Comparison of ENCODE assay signal across 21 cellular contexts in the genomic region with DNA sequence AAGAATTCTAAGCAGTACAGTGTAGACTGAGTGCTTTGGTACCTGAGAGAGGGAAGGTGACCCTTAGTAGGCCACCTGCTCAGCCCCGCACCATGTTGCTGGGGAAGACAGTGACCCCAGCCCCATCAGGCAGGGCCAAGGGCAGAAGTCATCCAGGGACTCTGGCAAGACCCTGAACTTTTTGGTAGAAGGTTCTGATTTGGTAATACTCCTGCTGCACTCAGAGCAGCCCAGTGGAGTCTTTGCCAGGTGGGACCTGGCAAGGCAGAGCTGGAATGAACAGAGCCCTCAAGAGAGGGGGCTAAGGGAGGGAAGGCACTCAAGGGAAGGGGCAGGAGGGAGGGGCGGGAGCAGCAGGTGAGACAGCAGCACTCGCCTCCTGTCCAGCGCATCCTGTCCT.
DNase-seq lines count a peak whose midpoint lies in the region; ATAC-seq and TF ChIP-seq lines count a peak whose summit lies in the region.
"Had no signal": no experiment of that assay in that cellular context is flagged by ENCODE, and none has a peak within 500 bp of the region (broad histone marks: within the 10 kb centered on the region; RNA-seq: fewer than 3 reads in every experiment).

No MANE protein-coding gene starts in this region.

- H3K27me3 ChIP-seq in spleen (replicated peaks in 1 of 7) (no peaks in the 10 kb centered on the region), gastrocnemius medialis (no peaks in the 10 kb centered on the region)

- 95 to 100% (median 96%) methylated on average over 4 of the region's 4 CpGs for WGBS in spleen, 5 donors

- H3K36me3 ChIP-seq in spleen (peaks cover 0 to 100% (median 69%) of the 10 kb centered on the region in 6 donors), gastrocnemius medialis (no peaks in the 10 kb centered on the region)
- H3K36me3 ChIP-seq: HAP-1 had no signal

- H3K4me1 ChIP-seq in spleen (peaks cover 0 to 24% (median 7%) of the 10 kb centered on the region in 6 donors), gastrocnemius medialis (no peaks in the 10 kb centered on the region)
- H3K4me1 ChIP-seq: A549, HAP-1 had no signal

- H3K9me3 ChIP-seq in spleen, result no peaks in the 10 kb centered on the region
- H3K9me3 ChIP-seq in gastrocnemius medialis, result no peaks in the 10 kb centered on the region
- H3K9me3 ChIP-seq: A549, HAP-1 had no signal

- in situ Hi-C loops in gastrocnemius medialis (cut with MboI; ENCODE audit: low sequenced_read_pairs in 4 of 4), result no loop called here

- H3K9me3 Mint-ChIP-seq in activated T-cell treated with anti-CD3 and anti-CD28 coated beads, Interleukin-2, amount 50 U/mL, for 24 hours, result no peaks in the 10 kb centered on the region
- H3K9me3 Mint-ChIP-seq: CD4-positive, alpha-beta memory T cell; GM23338; HFFc6 had no signal

- no peak overlapping the region for H3K4me3 ChIP-seq in spleen
- H3K4me3 ChIP-seq in gastrocnemius medialis, result no peak overlapping the region
- H3K4me3 ChIP-seq: A549, GM23338, HAP-1 had no signal

- no peaks in the 10 kb centered on the region for H3K27me3 Mint-ChIP-seq in activated T-cell treated with anti-CD3 and anti-CD28 coated beads, Interleukin-2, amount 50 U/mL, for 24 hours
- H3K27me3 Mint-ChIP-seq: CD4-positive, alpha-beta memory T cell had no signal

- TF ChIP-seq CTCF in spleen (IDR thresholded peaks at IDR 0.05 in 8 of 11, conservative IDR thresholded peaks at IDR 0.05 in 3 of 11) (no peak), gastrocnemius medialis (IDR thresholded peaks at IDR 0.05 in 4 of 5, conservative IDR thresholded peaks at IDR 0.05 in 1 of 5) (no peak)

- DNase-seq in activated T-cell treated with anti-CD3 and anti-CD28 coated beads, Interleukin-2, amount 50 U/mL, for 24 hours, result no peak
- DNase-seq in activated T-cell treated with anti-CD3 and anti-CD28 coated beads for 4 hours (no peak), left lobe of liver (ENCODE audit: low spot score) (no peak), spleen (peak; percentile 55), substantia nigra (lab: John Stamatoyannopoulos, UW) (no peak), NCI-H526 treated with DMSO at 0.1 percent for 48 hours (lab: John Stamatoyannopoulos, UW) (no peak), gastrocnemius medialis (no peak)
- DNase-seq: 8988T; ACHN; C1 segment of cervical spinal cord; Calu3; CD4-positive, alpha-beta memory T cell; COR-L47; DMS53; DMS79 treated with DMSO at 0.1 percent for 48 hours; GF-D8; HFFc6 had no signal

- TF ChIP-seq POLR2A in spleen (IDR thresholded peaks at IDR 0.05), result no peak
- no peak for TF ChIP-seq POLR2A in gastrocnemius medialis (IDR thresholded peaks at IDR 0.05)

- H3K27ac ChIP-seq in spleen (no peak overlapping the region), substantia nigra (ENCODE audit: low read depth, low read length, poor library complexity, severe bottlenecking) (peak overlapping the region; percentile 23), gastrocnemius medialis (no peak overlapping the region)
- H3K27ac ChIP-seq: A549 had no signal

- H3K4me1 Mint-ChIP-seq in activated T-cell treated with anti-CD3 and anti-CD28 coated beads, Interleukin-2, amount 50 U/mL, for 24 hours (ENCODE audit: low read depth), result no peaks in the 10 kb centered on the region

- no peak overlapping the region for H3K4me3 Mint-ChIP-seq in activated T-cell treated with anti-CD3 and anti-CD28 coated beads, Interleukin-2, amount 50 U/mL, for 24 hours
- H3K4me3 Mint-ChIP-seq: CD4-positive, alpha-beta memory T cell; GM23338; HFFc6 had no signal

- ATAC-seq in left lobe of liver, result peak; percentile 57
- no peak for ATAC-seq in SK-N-SH treated with all-trans-retinoic acid at 6 μM for 48 hours
- ATAC-seq in gastrocnemius medialis, result no peak
- ATAC-seq: A549, GM23338 had no signal

- H3K27ac Mint-ChIP-seq in activated T-cell treated with anti-CD3 and anti-CD28 coated beads, Interleukin-2, amount 50 U/mL, for 24 hours, result peak overlapping the region; percentile 33
- H3K27ac Mint-ChIP-seq: GM23338, HFFc6 had no signal

- H3K36me3 Mint-ChIP-seq in activated T-cell treated with anti-CD3 and anti-CD28 coated beads, Interleukin-2, amount 50 U/mL, for 24 hours (ENCODE audit: low read depth), result peaks cover 74% of the 10 kb centered on the region

- intact Hi-C loops in spleen (cut with DNase I; ENCODE audit: low total_unique reads) (loop anchor here (10.0 kb wide), 1 partner anchor 560 kb away; no protein-coding TSS in a partner anchor), gastrocnemius medialis (cut with DNase I; ENCODE audit: low total_unique reads) (no loop called here)

TF ChIP-seq in SK-N-SH treated with all-trans-retinoic acid at 6 μM for 48 hours, 23 proteins besides CTCF, POLR2A, EP300 and RAD21 (continues in another document):
- TF ChIP-seq ARNTL (CRISPR knock-in tag; IDR thresholded peaks at IDR 0.05; ENCODE audit: borderline replicate concordance, low read depth) (no peak), SNAI2 (CRISPR knock-in tag; IDR thresholded peaks at IDR 0.05) (no peak), ZNF70 (CRISPR knock-in tag; IDR thresholded peaks at IDR 0.05) (no peak), PPARA (CRISPR knock-in tag; IDR thresholded peaks at IDR 0.05; ENCODE audit: borderline replicate concordance) (no peak), ZFP30 (CRISPR knock-in tag; IDR thresholded peaks at IDR 0.05) (no peak), TCF4 (CRISPR knock-in tag; IDR thresholded peaks at IDR 0.05; ENCODE audit: borderline replicate concordance) (no peak), GLIS3 (CRISPR knock-in tag; IDR thresholded peaks at IDR 0.05) (no peak), ZNF565 (CRISPR knock-in tag; conservative IDR thresholded peaks at IDR 0.05; ENCODE audit: low read depth) (no peak), OSR1 (CRISPR knock-in tag; IDR thresholded peaks at IDR 0.05) (no peak), CSDC2 (CRISPR knock-in tag; IDR thresholded peaks at IDR 0.05) (no peak), ISL1 (CRISPR knock-in tag; IDR thresholded peaks at IDR 0.05) (no peak), ZC3H10 (CRISPR knock-in tag; IDR thresholded peaks at IDR 0.05) (no peak), ZNF8 (CRISPR knock-in tag; IDR thresholded peaks at IDR 0.05) (no peak)
- TF ChIP-seq, protein P1, sequence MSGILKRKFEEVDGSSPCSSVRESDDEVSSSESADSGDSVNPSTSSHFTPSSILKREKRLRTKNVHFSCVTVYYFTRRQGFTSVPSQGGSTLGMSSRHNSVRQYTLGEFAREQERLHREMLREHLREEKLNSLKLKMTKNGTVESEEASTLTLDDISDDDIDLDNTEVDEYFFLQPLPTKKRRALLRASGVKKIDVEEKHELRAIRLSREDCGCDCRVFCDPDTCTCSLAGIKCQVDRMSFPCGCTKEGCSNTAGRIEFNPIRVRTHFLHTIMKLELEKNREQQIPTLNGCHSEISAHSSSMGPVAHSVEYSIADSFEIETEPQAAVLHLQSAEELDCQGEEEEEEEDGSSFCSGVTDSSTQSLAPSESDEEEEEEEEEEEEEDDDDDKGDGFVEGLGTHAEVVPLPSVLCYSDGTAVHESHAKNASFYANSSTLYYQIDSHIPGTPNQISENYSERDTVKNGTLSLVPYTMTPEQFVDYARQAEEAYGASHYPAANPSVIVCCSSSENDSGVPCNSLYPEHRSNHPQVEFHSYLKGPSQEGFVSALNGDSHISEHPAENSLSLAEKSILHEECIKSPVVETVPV (CRISPR knock-in tag; IDR thresholded peaks at IDR 0.05), result no peak
- TF ChIP-seq, protein P2, sequence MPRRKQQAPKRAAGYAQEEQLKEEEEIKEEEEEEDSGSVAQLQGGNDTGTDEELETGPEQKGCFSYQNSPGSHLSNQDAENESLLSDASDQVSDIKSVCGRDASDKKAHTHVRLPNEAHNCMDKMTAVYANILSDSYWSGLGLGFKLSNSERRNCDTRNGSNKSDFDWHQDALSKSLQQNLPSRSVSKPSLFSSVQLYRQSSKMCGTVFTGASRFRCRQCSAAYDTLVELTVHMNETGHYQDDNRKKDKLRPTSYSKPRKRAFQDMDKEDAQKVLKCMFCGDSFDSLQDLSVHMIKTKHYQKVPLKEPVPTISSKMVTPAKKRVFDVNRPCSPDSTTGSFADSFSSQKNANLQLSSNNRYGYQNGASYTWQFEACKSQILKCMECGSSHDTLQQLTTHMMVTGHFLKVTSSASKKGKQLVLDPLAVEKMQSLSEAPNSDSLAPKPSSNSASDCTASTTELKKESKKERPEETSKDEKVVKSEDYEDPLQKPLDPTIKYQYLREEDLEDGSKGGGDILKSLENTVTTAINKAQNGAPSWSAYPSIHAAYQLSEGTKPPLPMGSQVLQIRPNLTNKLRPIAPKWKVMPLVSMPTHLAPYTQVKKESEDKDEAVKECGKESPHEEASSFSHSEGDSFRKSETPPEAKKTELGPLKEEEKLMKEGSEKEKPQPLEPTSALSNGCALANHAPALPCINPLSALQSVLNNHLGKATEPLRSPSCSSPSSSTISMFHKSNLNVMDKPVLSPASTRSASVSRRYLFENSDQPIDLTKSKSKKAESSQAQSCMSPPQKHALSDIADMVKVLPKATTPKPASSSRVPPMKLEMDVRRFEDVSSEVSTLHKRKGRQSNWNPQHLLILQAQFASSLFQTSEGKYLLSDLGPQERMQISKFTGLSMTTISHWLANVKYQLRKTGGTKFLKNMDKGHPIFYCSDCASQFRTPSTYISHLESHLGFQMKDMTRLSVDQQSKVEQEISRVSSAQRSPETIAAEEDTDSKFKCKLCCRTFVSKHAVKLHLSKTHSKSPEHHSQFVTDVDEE (CRISPR knock-in tag; IDR thresholded peaks at IDR 0.05), result no peak
- TF ChIP-seq, protein P3, sequence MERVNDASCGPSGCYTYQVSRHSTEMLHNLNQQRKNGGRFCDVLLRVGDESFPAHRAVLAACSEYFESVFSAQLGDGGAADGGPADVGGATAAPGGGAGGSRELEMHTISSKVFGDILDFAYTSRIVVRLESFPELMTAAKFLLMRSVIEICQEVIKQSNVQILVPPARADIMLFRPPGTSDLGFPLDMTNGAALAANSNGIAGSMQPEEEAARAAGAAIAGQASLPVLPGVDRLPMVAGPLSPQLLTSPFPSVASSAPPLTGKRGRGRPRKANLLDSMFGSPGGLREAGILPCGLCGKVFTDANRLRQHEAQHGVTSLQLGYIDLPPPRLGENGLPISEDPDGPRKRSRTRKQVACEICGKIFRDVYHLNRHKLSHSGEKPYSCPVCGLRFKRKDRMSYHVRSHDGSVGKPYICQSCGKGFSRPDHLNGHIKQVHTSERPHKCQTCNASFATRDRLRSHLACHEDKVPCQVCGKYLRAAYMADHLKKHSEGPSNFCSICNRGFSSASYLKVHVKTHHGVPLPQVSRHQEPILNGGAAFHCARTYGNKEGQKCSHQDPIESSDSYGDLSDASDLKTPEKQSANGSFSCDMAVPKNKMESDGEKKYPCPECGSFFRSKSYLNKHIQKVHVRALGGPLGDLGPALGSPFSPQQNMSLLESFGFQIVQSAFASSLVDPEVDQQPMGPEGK (CRISPR knock-in tag; IDR thresholded peaks at IDR 0.05; ENCODE audit: borderline replicate concordance), result no peak
